ENCODE assay signal across 28 cellular contexts in genomic region chr16:49529646-49530045, GRCh38.
A peak's percentile ranks its signal among the peaks of the same experiment; 100 is the strongest.
DNase-seq lines count a peak whose midpoint lies in the region; ATAC-seq lines count a peak whose summit lies in the region.
"Had no signal": no experiment of that assay in that cellular context is flagged by ENCODE, and none has a peak within 500 bp of the region (broad histone marks: within the 10 kb centered on the region; RNA-seq: fewer than 3 reads in every experiment).

No MANE protein-coding gene starts in this region.

- H3K27ac Mint-ChIP-seq in memory B cell = no peak overlapping the region
- H3K27ac Mint-ChIP-seq: activated CD4-positive, alpha-beta T cell treated with anti-CD3 and anti-CD28 coated beads, Interleukin-2, amount 10 ng/mL, durations not matched to agents 24 days and 14 days; activated naive CD8-positive, alpha-beta T cell treated with anti-CD3 and anti-CD28 coated beads for 36 hours; activated T-cell treated with anti-CD3 and anti-CD28 coated beads, Interleukin-2, amount 50 U/mL, for 24 hours; CD14-positive monocyte had no signal

- intact Hi-C loops in aorta (cut with DNase I) = no loop called here

- no peaks in the 10 kb centered on the region for H3K36me3 Mint-ChIP-seq in memory B cell
- H3K36me3 Mint-ChIP-seq: activated naive CD8-positive, alpha-beta T cell treated with anti-CD3 and anti-CD28 coated beads for 36 hours had no signal

- H3K27me3 ChIP-seq in NT2/D1 (ENCODE audit: insufficient read depth, insufficient read length) (no peaks in the 10 kb centered on the region), aorta (ENCODE audit: control insufficient read depth in 1 of 2, insufficient read depth in 2 of 2, low read length in 1 of 2) (no peaks in the 10 kb centered on the region)
- H3K27me3 ChIP-seq: transverse colon had no signal

- DNase-seq in NCI-H146 (lab: John Stamatoyannopoulos, UW) (peak; percentile 31), NCI-H146 treated with DMSO at 0.1 percent for 48 hours (lab: John Stamatoyannopoulos, UW; ENCODE audit: unreplicated experiment) (no peak), NT2/D1 (ENCODE audit: low read depth, low spot score) (no peak), memory B cell (ENCODE audit: low spot score in 2 of 2) (no peak), aorta (peak; percentile 47 to 61), NCI-H526 (lab: John Stamatoyannopoulos, UW) (no peak), DMS153 (lab: John Stamatoyannopoulos, UW) (no peak)
- DNase-seq: activated CD4-positive, alpha-beta T cell treated with anti-CD3 and anti-CD28 coated beads, Interleukin-2, amount 10 ng/mL, durations not matched to agents 24 days and 14 days; activated effector memory CD4-positive, alpha-beta T cell treated with anti-CD3 and anti-CD28 coated beads, Interleukin-2, amount 50 U/mL, for 16 hours; activated naive CD8-positive, alpha-beta T cell treated with anti-CD3 and anti-CD28 coated beads for 36 hours; activated T-cell treated with anti-CD3 and anti-CD28 coated beads, Interleukin-2, amount 50 U/mL, for 24 hours; Calu3; caudate nucleus; left lung; mesendoderm; MM.1S; NCI-H1105 treated with DMSO at 0.1 percent for 48 hours; NCI-H2029; NCI-H526 treated with DMSO at 0.1 percent for 48 hours; stimulated activated CD4-positive, alpha-beta T cell treated with anti-CD3 and anti-CD28 coated beads, Interleukin-4, amount 100 ng/mL, for 4 hours; SW 1271; T-helper 9 cell; transverse colon had no signal

- no peak overlapping the region for H3K27ac ChIP-seq in aorta (ENCODE audit: low read depth in 1 of 2, low read length in 2 of 2)
- H3K27ac ChIP-seq: 22Rv1, KMS-11, left lung, transverse colon had no signal

- H3K36me3 ChIP-seq in NT2/D1 (ENCODE audit: insufficient read depth, insufficient read length, low read length) (peaks cover 8% of the 10 kb centered on the region), aorta (ENCODE audit: control insufficient read depth in 1 of 2, insufficient read depth in 2 of 2, low read length in 1 of 2) (no peaks in the 10 kb centered on the region)
- H3K36me3 ChIP-seq: HAP-1, left lung, transverse colon had no signal

- H3K9me3 ChIP-seq in NT2/D1 (ENCODE audit: insufficient read depth, low read length) = no peaks in the 10 kb centered on the region
- H3K9me3 ChIP-seq in aorta (ENCODE audit: control insufficient read depth, low read length) = no peaks in the 10 kb centered on the region
- H3K9me3 ChIP-seq: HAP-1, left lung, transverse colon had no signal

- ATAC-seq in memory B cell (ENCODE audit: low read depth) (peak; percentile 31), aorta (ENCODE audit: low FRiP score) (no peak), GM21528 (IDR thresholded peaks at IDR 0.05; ENCODE audit: low FRiP score, unreplicated experiment) (no peak)
- ATAC-seq: left lung had no signal

- H3K4me1 ChIP-seq in NT2/D1 (ENCODE audit: insufficient read depth, insufficient read length) (peaks cover 35% of the 10 kb centered on the region), aorta (ENCODE audit: control insufficient read depth in 1 of 2, insufficient read depth in 2 of 2, low read length in 2 of 2) (no peaks in the 10 kb centered on the region)

- peaks cover 8% of the 10 kb centered on the region for H3K4me1 Mint-ChIP-seq in memory B cell

- peaks cover 9% of the 10 kb centered on the region for H3K27me3 Mint-ChIP-seq in memory B cell
- H3K27me3 Mint-ChIP-seq: activated CD4-positive, alpha-beta T cell treated with anti-CD3 and anti-CD28 coated beads, Interleukin-2, amount 10 ng/mL, durations not matched to agents 24 days and 14 days; activated naive CD8-positive, alpha-beta T cell treated with anti-CD3 and anti-CD28 coated beads for 36 hours; activated T-cell treated with anti-CD3 and anti-CD28 coated beads, Interleukin-2, amount 50 U/mL, for 24 hours had no signal

- H3K4me3 Mint-ChIP-seq in memory B cell = no peak overlapping the region
- H3K4me3 Mint-ChIP-seq: activated CD4-positive, alpha-beta T cell treated with anti-CD3 and anti-CD28 coated beads, Interleukin-2, amount 10 ng/mL, durations not matched to agents 24 days and 14 days; activated T-cell treated with anti-CD3 and anti-CD28 coated beads, Interleukin-2, amount 50 U/mL, for 24 hours had no signal

- H3K4me3 ChIP-seq in NT2/D1 (ENCODE audit: insufficient read length, low read depth) (no peak overlapping the region), aorta (ENCODE audit: low read length in 2 of 2) (no peak overlapping the region)
- H3K4me3 ChIP-seq: HAP-1, left lung, transverse colon had no signal

- whole genome bisulfite sequencing in aorta, 2 donors = 93 to 96% methylated on average over 11 of the region's 11 CpGs

- peak overlapping the region; percentile 5 for H3K9ac ChIP-seq in NT2/D1 (ENCODE audit: insufficient read length, low read depth)
- H3K9ac ChIP-seq: KMS-11 had no signal

- H3K9me3 Mint-ChIP-seq in memory B cell = no peaks in the 10 kb centered on the region
- H3K9me3 Mint-ChIP-seq: activated CD4-positive, alpha-beta T cell treated with anti-CD3 and anti-CD28 coated beads, Interleukin-2, amount 10 ng/mL, durations not matched to agents 24 days and 14 days; activated naive CD8-positive, alpha-beta T cell treated with anti-CD3 and anti-CD28 coated beads for 36 hours; activated T-cell treated with anti-CD3 and anti-CD28 coated beads, Interleukin-2, amount 50 U/mL, for 24 hours; CD14-positive monocyte had no signal

Comparison
In these comparisons a context has a peak if more than half of its experiments do, and no peak if none do; other contexts are left out.
1. DNase-seq: peak in NCI-H146 (single experiment) and aorta (2 of 2); none in NCI-H146 treated with DMSO at 0.1 percent for 48 hours (single experiment), NT2/D1 (single experiment), memory B cell (0 of 2), NCI-H526 (0 of 2) and DMS153 (single experiment).